Comparison of ENCODE assay signal across 27 cellular contexts in the genomic region with DNA sequence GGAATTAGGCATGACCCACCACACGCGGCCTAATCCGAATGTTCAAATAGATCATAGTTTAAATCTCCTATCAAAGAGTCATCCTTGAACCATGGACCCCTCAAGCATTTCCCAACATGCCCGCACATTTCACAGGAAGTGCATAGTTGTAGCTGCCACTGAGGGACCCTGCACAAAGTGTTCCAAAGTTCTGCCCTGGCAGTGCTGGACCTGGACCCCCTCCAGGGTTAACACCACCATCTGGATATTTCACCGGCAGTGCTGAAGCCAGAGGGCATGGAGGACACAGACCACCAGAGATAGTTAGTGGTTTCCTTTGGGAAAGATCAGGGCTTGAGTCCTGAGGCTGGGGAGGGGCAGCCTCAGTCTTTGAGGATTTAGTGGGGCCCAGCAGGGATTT.
"Had no signal": no experiment of that assay in that cellular context is flagged by ENCODE, and none has a peak within 500 bp of the region (broad histone marks: within the 10 kb centered on the region; RNA-seq: fewer than 3 reads in every experiment).

No MANE protein-coding gene starts in this region.

- ATAC-seq: left colon; mucosa of descending colon; naive thymus-derived CD4-positive, alpha-beta T cell; psoas muscle; sciatic nerve; stimulated activated memory B cell treated with anti-CD40 and anti-IgM and Interleukin-4, amounts not matched to agents 10 μg/mL and 1 μg/mL and 100 μg/mL, for 72 hours; stimulated activated naive CD8-positive, alpha-beta T cell treated with anti-CD3 and anti-CD28 coated beads, Interleukin-15, amount 100 ng/mL, for 72 hours had no signal

- H2AFZ ChIP-seq: parathyroid adenoma had no signal

- H3K9ac ChIP-seq: parathyroid adenoma had no signal

- DNase-seq: hypothalamus; immature natural killer cell; kidney; left colon; left ventricle myocardium inferior; midbrain; mucosa of descending colon; naive thymus-derived CD4-positive, alpha-beta T cell; occipital lobe; psoas muscle; spleen; stimulated activated CD4-positive, alpha-beta T cell treated with anti-CD3 and anti-CD28 coated beads, Interleukin-4, amount 100 ng/mL, for 4 hours; stimulated activated CD8-positive, alpha-beta memory T cell treated with anti-CD3 and anti-CD28 coated beads, Interleukin-4, amount 100 ng/mL, for 48 hours; stimulated activated naive CD4-positive, alpha-beta T cell treated with Interleukin-2 at 50 U/mL for 16 hours; stimulated activated naive CD8-positive, alpha-beta T cell treated with anti-CD3 and anti-CD28 coated beads, Interleukin-15, amount 100 ng/mL, for 72 hours; substantia nigra had no signal

- H3K4me1 Mint-ChIP-seq: immature natural killer cell; stimulated activated naive CD8-positive, alpha-beta T cell treated with anti-CD3 and anti-CD28 coated beads, Interleukin-15, amount 100 ng/mL, for 72 hours had no signal

- H3K27me3 Mint-ChIP-seq: stimulated activated naive CD8-positive, alpha-beta T cell treated with anti-CD3 and anti-CD28 coated beads, Interleukin-15, amount 100 ng/mL, for 72 hours; type B pancreatic cell had no signal

- H3K36me3 Mint-ChIP-seq: naive thymus-derived CD4-positive, alpha-beta T cell; natural killer cell treated with Interleukin-12 subunit alpha and Interleukin-12 subunit beta and Interleukin-15 and Interleukin-18, amount 100 ng/mL, for 72 hours; stimulated activated memory B cell treated with anti-CD40 and anti-IgM and Interleukin-4, amounts not matched to agents 10 μg/mL and 1 μg/mL and 100 μg/mL, for 72 hours had no signal

- H3K9me3 Mint-ChIP-seq: immature natural killer cell; natural killer cell treated with Interleukin-12 subunit alpha and Interleukin-12 subunit beta and Interleukin-15 and Interleukin-18, amount 100 ng/mL, for 72 hours; stimulated activated memory B cell treated with anti-CD40 and anti-IgM and Interleukin-4, amounts not matched to agents 10 μg/mL and 1 μg/mL and 100 μg/mL, for 72 hours had no signal

- H3K4me3 ChIP-seq: left ventricle myocardium inferior, lung, mucosa of descending colon, psoas muscle, skin epidermis, spleen, tibial nerve, vagina had no signal

- FAIRE-seq: islet of Langerhans, kidney had no signal

- H3K27me3 ChIP-seq: neutrophil, spleen, tibial nerve, vagina had no signal

- H3K4me3 Mint-ChIP-seq: immature natural killer cell; naive thymus-derived CD4-positive, alpha-beta T cell; natural killer cell treated with Interleukin-12 subunit alpha and Interleukin-12 subunit beta and Interleukin-15 and Interleukin-18, amount 100 ng/mL, for 72 hours; stimulated activated memory B cell treated with anti-CD40 and anti-IgM and Interleukin-4, amounts not matched to agents 10 μg/mL and 1 μg/mL and 100 μg/mL, for 72 hours; stimulated activated naive CD8-positive, alpha-beta T cell treated with anti-CD3 and anti-CD28 coated beads, Interleukin-15, amount 100 ng/mL, for 72 hours; type B pancreatic cell had no signal

- H3K79me2 ChIP-seq: parathyroid adenoma had no signal

- H3K27ac ChIP-seq: left ventricle myocardium inferior, neutrophil, parathyroid adenoma, psoas muscle, skin epidermis, spleen, tibial nerve, vagina had no signal

- H3K36me3 ChIP-seq: left ventricle myocardium inferior, neutrophil, spleen, tibial nerve, vagina had no signal

- H3K9me3 ChIP-seq: left ventricle myocardium inferior, mucosa of descending colon, neutrophil, psoas muscle, spleen, tibial nerve, vagina had no signal

- H3K27ac Mint-ChIP-seq: immature natural killer cell; naive thymus-derived CD4-positive, alpha-beta T cell; natural killer cell treated with Interleukin-12 subunit alpha and Interleukin-12 subunit beta and Interleukin-15 and Interleukin-18, amount 100 ng/mL, for 72 hours; stimulated activated memory B cell treated with anti-CD40 and anti-IgM and Interleukin-4, amounts not matched to agents 10 μg/mL and 1 μg/mL and 100 μg/mL, for 72 hours; type B pancreatic cell had no signal

- H3K4me1 ChIP-seq: psoas muscle, spleen, tibial nerve, vagina had no signal
